19 cellular contexts compared by ENCODE assay signal in the genomic region with DNA sequence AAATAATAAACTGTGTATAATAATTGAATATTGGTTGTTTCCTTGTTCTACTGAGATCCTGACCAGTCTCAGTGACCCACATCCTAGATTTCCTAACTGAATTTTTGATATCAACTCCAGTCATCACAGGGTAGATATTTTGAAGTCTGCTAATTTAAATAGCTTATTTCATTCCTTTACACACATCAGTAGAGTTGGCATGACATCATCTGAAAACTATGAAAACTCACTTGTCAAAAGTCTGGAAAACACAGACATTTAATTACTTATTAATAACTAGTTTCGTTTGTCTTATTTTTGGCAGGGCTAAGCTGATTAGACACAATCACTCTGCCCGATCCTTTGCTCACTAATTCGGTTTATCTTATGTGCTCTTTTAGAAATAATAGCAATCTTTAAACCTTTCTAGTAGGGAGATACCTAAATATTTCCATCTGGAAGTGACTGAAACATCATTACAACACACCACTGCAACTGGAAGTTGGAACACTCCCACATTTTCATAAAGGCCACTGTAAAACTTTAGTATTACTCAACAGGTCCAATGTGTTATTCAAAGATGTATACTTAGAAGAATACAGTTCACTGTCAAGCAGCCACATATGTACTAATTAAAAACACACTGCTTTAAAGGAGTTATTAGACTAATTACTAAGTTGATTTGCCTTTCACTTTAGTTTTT.
DNase-seq lines count a peak whose midpoint lies in the region; ATAC-seq, FAIRE-seq and TF ChIP-seq lines count a peak whose summit lies in the region.
"Had no signal": no experiment of that assay in that cellular context is flagged by ENCODE, and none has a peak within 500 bp of the region (broad histone marks: within the 10 kb centered on the region; RNA-seq: fewer than 3 reads in every experiment).

No MANE protein-coding gene starts in this region.

- H3K27me3 ChIP-seq in psoas muscle (ENCODE audit: insufficient read depth in 3 of 3, low read length in 2 of 3): no peaks in the 10 kb centered on the region

- H3K9me3 ChIP-seq in psoas muscle: no peaks in the 10 kb centered on the region
- H3K9me3 ChIP-seq: A549 had no signal

- FAIRE-seq in RCC 7860 (lab: Jason Lieb, UNC): no peak
- FAIRE-seq: A549, GM12892 had no signal

- WGBS in psoas muscle, 3 donors: 74 to 86% (median 76%) methylated on average over 3 of the region's 3 CpGs

- intact Hi-C loops in psoas muscle (cut with DNase I): no loop called here

- H3K9me3 Mint-ChIP-seq in mesothelial cell of epicardium: peaks cover 15% of the 10 kb centered on the region

- no peak for TF ChIP-seq CTCF in mesothelial cell of epicardium (IDR thresholded peaks at IDR 0.05; ENCODE audit: unreplicated experiment)
- no peak for TF ChIP-seq CTCF in psoas muscle (IDR thresholded peaks at IDR 0.05)

- H3K4me3 ChIP-seq in psoas muscle: no peak overlapping the region
- H3K4me3 ChIP-seq: A549 had no signal

- no peaks in the 10 kb centered on the region for H3K27me3 Mint-ChIP-seq in mesothelial cell of epicardium (ENCODE audit: low read depth)

- H3K36me3 ChIP-seq in psoas muscle (ENCODE audit: insufficient read depth in 1 of 2, low read depth in 1 of 2): no peaks in the 10 kb centered on the region

- no peak overlapping the region for H3K4me3 Mint-ChIP-seq in mesothelial cell of epicardium

- in situ Hi-C loops in Caki2 (cut with HindIII; ENCODE audit: low pct_unique_long_range_greater_than_20kb, low sequenced_read_pairs): no loop called here

- H3K4me1 ChIP-seq in psoas muscle: no peaks in the 10 kb centered on the region
- H3K4me1 ChIP-seq: A549 had no signal

- H3K36me3 Mint-ChIP-seq in mesothelial cell of epicardium: peaks cover 9% of the 10 kb centered on the region

- peak overlapping the region; percentile 77 for H3K27ac Mint-ChIP-seq in mesothelial cell of epicardium

- H3K4me1 Mint-ChIP-seq in mesothelial cell of epicardium: peaks cover 15% of the 10 kb centered on the region

- no peak overlapping the region for H3K27ac ChIP-seq in psoas muscle
- H3K27ac ChIP-seq: A549, HL-60 had no signal

- peak; percentile 60 for DNase-seq in Caki2 (ENCODE audit: low read depth)
- DNase-seq in RCC 7860 (ENCODE audit: low spot score): peak; percentile 22
- peak; percentile 46 for DNase-seq in fibroblast of gingiva (ENCODE audit: low read depth)
- no peak for DNase-seq in mesothelial cell of epicardium (ENCODE audit: low spot score in 2 of 2, unreplicated experiment in 2 of 2)
- no peak for DNase-seq in psoas muscle
- DNase-seq in mucosa of gallbladder (ENCODE audit: low spot score): no peak
- DNase-seq: AML-193, Calu3, DMS79, GDM1, GOT3, KG1, NCI-H1048, NCI-H2107, Right ventricle myocardium superior had no signal

- ATAC-seq in psoas muscle (no peak), GM21447 (IDR thresholded peaks at IDR 0.05; ENCODE audit: unreplicated experiment) (no peak)
- ATAC-seq: A549 had no signal

Comparison
In these comparisons a context has a peak if more than half of its experiments do, and no peak if none do; other contexts are left out.
1. DNase-seq: peak in Caki2 (single experiment), RCC 7860 (single experiment) and fibroblast of gingiva (single experiment); none in mesothelial cell of epicardium (0 of 2), psoas muscle (0 of 2) and mucosa of gallbladder (single experiment).